ENCODE assay signal across 1 cellular context in the genomic region with DNA sequence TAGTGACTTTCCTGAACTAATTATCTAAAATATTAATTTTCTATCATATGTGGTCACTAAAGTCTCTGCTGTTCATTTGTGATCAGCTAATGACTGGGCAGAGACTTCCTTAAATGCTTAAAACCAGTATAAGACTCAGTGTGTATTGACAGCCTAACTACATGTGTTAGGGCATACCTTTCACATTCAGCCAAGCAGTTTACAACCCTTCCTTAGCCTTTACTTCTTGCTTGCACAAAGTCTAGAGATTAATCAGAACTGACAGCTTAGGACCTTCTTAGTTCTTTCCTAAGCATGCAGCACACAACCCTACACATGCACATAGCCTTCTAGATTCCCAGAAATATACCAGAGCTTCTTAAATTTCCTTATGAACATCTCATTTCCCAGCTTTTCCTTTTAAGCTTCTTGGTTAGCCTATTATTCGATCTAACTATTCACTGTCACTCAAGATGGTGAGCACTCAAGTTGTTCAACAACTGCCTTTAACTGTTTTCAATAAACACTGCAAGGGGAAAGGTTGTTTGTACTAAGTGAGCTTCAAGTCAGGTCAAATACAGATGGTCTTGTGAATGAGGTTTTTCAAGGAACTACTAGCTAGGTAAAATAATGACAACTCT.
TF ChIP-seq lines count a peak whose summit lies in the region.

No MANE protein-coding gene starts in this region.

TF ChIP-seq in K562, 482 proteins besides CTCF, POLR2A, EP300 and RAD21:
- TF ChIP-seq MEIS2 (IDR thresholded peaks at IDR 0.05; ENCODE audit: partially characterized antibody) (peak; percentile 59), PKNOX1 (IDR thresholded peaks at IDR 0.05) (peak; percentile 76), HMBOX1 (IDR thresholded peaks at IDR 0.05) (peak; percentile 27; the same call in 1 of the 2 replicates), NFIC (IDR thresholded peaks at IDR 0.05) (no peak), FOXA1 (IDR thresholded peaks at IDR 0.05; ENCODE audit: borderline replicate concordance) (0 out of 2 replicates have a peak, but pooled peaks have one; percentile 7), RREB1 (CRISPR knock-in tag; IDR thresholded peaks at IDR 0.05) (no peak)
- TF ChIP-seq, protein P1, sequence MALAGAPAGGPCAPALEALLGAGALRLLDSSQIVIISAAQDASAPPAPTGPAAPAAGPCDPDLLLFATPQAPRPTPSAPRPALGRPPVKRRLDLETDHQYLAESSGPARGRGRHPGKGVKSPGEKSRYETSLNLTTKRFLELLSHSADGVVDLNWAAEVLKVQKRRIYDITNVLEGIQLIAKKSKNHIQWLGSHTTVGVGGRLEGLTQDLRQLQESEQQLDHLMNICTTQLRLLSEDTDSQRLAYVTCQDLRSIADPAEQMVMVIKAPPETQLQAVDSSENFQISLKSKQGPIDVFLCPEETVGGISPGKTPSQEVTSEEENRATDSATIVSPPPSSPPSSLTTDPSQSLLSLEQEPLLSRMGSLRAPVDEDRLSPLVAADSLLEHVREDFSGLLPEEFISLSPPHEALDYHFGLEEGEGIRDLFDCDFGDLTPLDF (CRISPR knock-in tag; IDR thresholded peaks at IDR 0.05): no peak
- TF ChIP-seq, protein P2, sequence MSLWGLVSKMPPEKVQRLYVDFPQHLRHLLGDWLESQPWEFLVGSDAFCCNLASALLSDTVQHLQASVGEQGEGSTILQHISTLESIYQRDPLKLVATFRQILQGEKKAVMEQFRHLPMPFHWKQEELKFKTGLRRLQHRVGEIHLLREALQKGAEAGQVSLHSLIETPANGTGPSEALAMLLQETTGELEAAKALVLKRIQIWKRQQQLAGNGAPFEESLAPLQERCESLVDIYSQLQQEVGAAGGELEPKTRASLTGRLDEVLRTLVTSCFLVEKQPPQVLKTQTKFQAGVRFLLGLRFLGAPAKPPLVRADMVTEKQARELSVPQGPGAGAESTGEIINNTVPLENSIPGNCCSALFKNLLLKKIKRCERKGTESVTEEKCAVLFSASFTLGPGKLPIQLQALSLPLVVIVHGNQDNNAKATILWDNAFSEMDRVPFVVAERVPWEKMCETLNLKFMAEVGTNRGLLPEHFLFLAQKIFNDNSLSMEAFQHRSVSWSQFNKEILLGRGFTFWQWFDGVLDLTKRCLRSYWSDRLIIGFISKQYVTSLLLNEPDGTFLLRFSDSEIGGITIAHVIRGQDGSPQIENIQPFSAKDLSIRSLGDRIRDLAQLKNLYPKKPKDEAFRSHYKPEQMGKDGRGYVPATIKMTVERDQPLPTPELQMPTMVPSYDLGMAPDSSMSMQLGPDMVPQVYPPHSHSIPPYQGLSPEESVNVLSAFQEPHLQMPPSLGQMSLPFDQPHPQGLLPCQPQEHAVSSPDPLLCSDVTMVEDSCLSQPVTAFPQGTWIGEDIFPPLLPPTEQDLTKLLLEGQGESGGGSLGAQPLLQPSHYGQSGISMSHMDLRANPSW (CRISPR knock-in tag; IDR thresholded peaks at IDR 0.05): no peak
- TF ChIP-seq, protein P3, sequence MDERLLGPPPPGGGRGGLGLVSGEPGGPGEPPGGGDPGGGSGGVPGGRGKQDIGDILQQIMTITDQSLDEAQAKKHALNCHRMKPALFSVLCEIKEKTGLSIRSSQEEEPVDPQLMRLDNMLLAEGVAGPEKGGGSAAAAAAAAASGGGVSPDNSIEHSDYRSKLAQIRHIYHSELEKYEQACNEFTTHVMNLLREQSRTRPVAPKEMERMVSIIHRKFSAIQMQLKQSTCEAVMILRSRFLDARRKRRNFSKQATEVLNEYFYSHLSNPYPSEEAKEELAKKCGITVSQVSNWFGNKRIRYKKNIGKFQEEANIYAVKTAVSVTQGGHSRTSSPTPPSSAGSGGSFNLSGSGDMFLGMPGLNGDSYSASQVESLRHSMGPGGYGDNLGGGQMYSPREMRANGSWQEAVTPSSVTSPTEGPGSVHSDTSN (CRISPR knock-in tag; IDR thresholded peaks at IDR 0.05; ENCODE audit: low read depth): no peak
- TF ChIP-seq, protein P3 (tag; conservative IDR thresholded peaks at IDR 0.05; ENCODE audit: low read depth): peak; percentile 71
